In genomic region chr12:62256408-62257079, GRCh38 we compare ENCODE assay signal across 1 cellular context.
TF ChIP-seq lines count a peak whose summit lies in the region.

No MANE protein-coding gene starts in this region.

TF ChIP-seq in K562, 482 proteins besides CTCF, POLR2A, EP300 and RAD21 (continued from another document):
- no peak for TF ChIP-seq E2F8 (IDR thresholded peaks at IDR 0.05; ENCODE audit: low read depth, partially characterized antibody)
- TF ChIP-seq MTA2 (IDR thresholded peaks at IDR 0.05; ENCODE audit: low read depth) = 0 out of 2 replicates have a peak, but pooled peaks have one; percentile 29
- TF ChIP-seq FOXA3 (CRISPR knock-in tag; conservative IDR thresholded peaks at IDR 0.05 in 1 of 2, IDR thresholded peaks at IDR 0.05 in 1 of 2) = peak; percentile 48 to 64; a peak in 1 of 4 replicates
- TF ChIP-seq BRF2 (IDR thresholded peaks at IDR 0.05; ENCODE audit: borderline replicate concordance, insufficient read depth, insufficient read length) = no peak
- TF ChIP-seq ARID3A (IDR thresholded peaks at IDR 0.05; ENCODE audit: borderline replicate concordance, low read depth, low read length) = peak; percentile 61; the same call in 1 of the 2 replicates
- no peak; a peak in 1 of 4 replicates for TF ChIP-seq KDM1A (IDR thresholded peaks at IDR 0.05)
- TF ChIP-seq ATF1 (CRISPR knock-in tag; IDR thresholded peaks at IDR 0.05) = no peak
- TF ChIP-seq ATF1 (tag; IDR thresholded peaks at IDR 0.05) = no peak
- no peak for TF ChIP-seq SPI1 (IDR thresholded peaks at IDR 0.05; ENCODE audit: borderline replicate concordance, low read depth, low read length)
- TF ChIP-seq ZKSCAN1 (IDR thresholded peaks at IDR 0.05; ENCODE audit: low read depth, low read length) = no peak
- TF ChIP-seq SFPQ (IDR thresholded peaks at IDR 0.05; ENCODE audit: low read depth, low read length) = no peak
- no peak for TF ChIP-seq RUNX1 (IDR thresholded peaks at IDR 0.05; ENCODE audit: low read depth)
- no peak for TF ChIP-seq ZNF174 (CRISPR knock-in tag; IDR thresholded peaks at IDR 0.05)
- TF ChIP-seq TEAD4 (IDR thresholded peaks at IDR 0.05; ENCODE audit: low read length) = peak; percentile 27; the same call in 1 of the 2 replicates
- no peak for TF ChIP-seq TEAD4 (CRISPR knock-in tag; IDR thresholded peaks at IDR 0.05; ENCODE audit: borderline replicate concordance)
- no peak for TF ChIP-seq CCAR2 (IDR thresholded peaks at IDR 0.05; ENCODE audit: low read depth, low read length)
- TF ChIP-seq SMARCC2 (IDR thresholded peaks at IDR 0.05; ENCODE audit: low read depth) = peak; percentile 49
- no peak for TF ChIP-seq HBP1 (CRISPR knock-in tag; IDR thresholded peaks at IDR 0.05)
- TF ChIP-seq GTF2E2 (tag; IDR thresholded peaks at IDR 0.05) = 0 out of 2 replicates have a peak, but pooled peaks have one; percentile 18
- TF ChIP-seq TBL1XR1 (IDR thresholded peaks at IDR 0.05; ENCODE audit: low read length in 2 of 2) = no peak
- no peak for TF ChIP-seq HDAC6 (IDR thresholded peaks at IDR 0.05; ENCODE audit: low read depth, low read length)
- TF ChIP-seq RBM15 (IDR thresholded peaks at IDR 0.05; ENCODE audit: insufficient read depth, low read length) = no peak
- no peak for TF ChIP-seq YY1 (IDR thresholded peaks at IDR 0.05; ENCODE audit: borderline replicate concordance in 1 of 3, control insufficient read depth in 1 of 3, extremely low read depth in 1 of 3, insufficient read depth in 3 of 3, insufficient read length in 1 of 3, insufficient replicate concordance in 2 of 3, low read depth in 1 of 3, low read length in 2 of 3)
- no peak for TF ChIP-seq ZFX (CRISPR knock-in tag; IDR thresholded peaks at IDR 0.05)
- peak; percentile 55 for TF ChIP-seq SMARCA4 (IDR thresholded peaks at IDR 0.05)
- no peak for TF ChIP-seq SAFB (IDR thresholded peaks at IDR 0.05; ENCODE audit: borderline replicate concordance, low read depth, low read length)
- TF ChIP-seq CHD1 (IDR thresholded peaks at IDR 0.05; ENCODE audit: low read length) = no peak
- no peak for TF ChIP-seq PCBP1 (IDR thresholded peaks at IDR 0.05; ENCODE audit: low read depth, low read length, poor library complexity, severe bottlenecking)
- no peak for TF ChIP-seq SOX6 (IDR thresholded peaks at IDR 0.05)
- TF ChIP-seq ZNF23 (CRISPR knock-in tag; IDR thresholded peaks at IDR 0.05) = no peak
- TF ChIP-seq POLR3G (IDR thresholded peaks at IDR 0.05; ENCODE audit: extremely low read depth, insufficient read length, insufficient replicate concordance) = no peak
- TF ChIP-seq NKRF (IDR thresholded peaks at IDR 0.05; ENCODE audit: borderline replicate concordance) = no peak
- TF ChIP-seq ZNF395 (CRISPR knock-in tag; IDR thresholded peaks at IDR 0.05) = no peak
- no peak for TF ChIP-seq PHF20 (IDR thresholded peaks at IDR 0.05; ENCODE audit: partially characterized antibody)
- TF ChIP-seq MCM5 (IDR thresholded peaks at IDR 0.05; ENCODE audit: low read depth) = no peak
- no peak for TF ChIP-seq TCF15 (CRISPR knock-in tag; IDR thresholded peaks at IDR 0.05)
- TF ChIP-seq DLX4 (CRISPR knock-in tag; IDR thresholded peaks at IDR 0.05) = no peak
- no peak for TF ChIP-seq XRCC5 (IDR thresholded peaks at IDR 0.05; ENCODE audit: low read depth, low read length)
- no peak for TF ChIP-seq ZNF764 (CRISPR knock-in tag; IDR thresholded peaks at IDR 0.05; ENCODE audit: low read depth)
- TF ChIP-seq FOXK1 (CRISPR knock-in tag; IDR thresholded peaks at IDR 0.05; ENCODE audit: borderline replicate concordance) = no peak
- no peak for TF ChIP-seq ZNF668 (CRISPR knock-in tag; IDR thresholded peaks at IDR 0.05)
- no peak for TF ChIP-seq ZHX1 (conservative IDR thresholded peaks at IDR 0.05; ENCODE audit: low read length)
- TF ChIP-seq SMARCA5 (IDR thresholded peaks at IDR 0.05) = no peak
- no peak for TF ChIP-seq ZNF778 (CRISPR knock-in tag; IDR thresholded peaks at IDR 0.05)
- 0 out of 2 replicates have a peak, but pooled peaks have one; percentile 21 for TF ChIP-seq EHMT2 (IDR thresholded peaks at IDR 0.05)
- no peak for TF ChIP-seq ZNF12 (CRISPR knock-in tag; IDR thresholded peaks at IDR 0.05)
- no peak for TF ChIP-seq SMARCB1 (IDR thresholded peaks at IDR 0.05; ENCODE audit: insufficient read length, low read depth)
- no peak for TF ChIP-seq MEIS2 (IDR thresholded peaks at IDR 0.05; ENCODE audit: partially characterized antibody)
- no peak for TF ChIP-seq PPARD (CRISPR knock-in tag; IDR thresholded peaks at IDR 0.05)
- no peak for TF ChIP-seq MAFF (IDR thresholded peaks at IDR 0.05; ENCODE audit: low read length)
